In genomic region chr17:59752922-59753321, GRCh38 we compare ENCODE assay signal across 9 cellular contexts. TPM values are rescaled to one million over a fixed set of nuclear protein-coding genes. Genes with fewer than 3 reads are reported as not detected.
DNase-seq lines count a peak whose midpoint lies in the region; ATAC-seq and TF ChIP-seq lines count a peak whose summit lies in the region.
"Had no signal": no experiment of that assay in that cellular context is flagged by ENCODE, and none has a peak within 500 bp of the region (broad histone marks: within the 10 kb centered on the region; RNA-seq: fewer than 3 reads in every experiment).

No MANE protein-coding gene starts in this region.

- no peak overlapping the region for H3K4me3 ChIP-seq in neutrophil (ENCODE audit: low read depth in 1 of 2, low read length in 1 of 2)

- H3K27me3 ChIP-seq in neutrophil: no peaks in the 10 kb centered on the region

- no peaks in the 10 kb centered on the region for H3K27me3 Mint-ChIP-seq in T-helper 2 cell treated with Interferon-gamma antibody and Interleukin-4, amounts not matched to agents 5 μg/mL and 100 μg/mL, for 36 hours (ENCODE audit: low read depth)
- no peaks in the 10 kb centered on the region for H3K27me3 Mint-ChIP-seq in HFFc6 (ENCODE audit: insufficient read depth)
- no peaks in the 10 kb centered on the region for H3K27me3 Mint-ChIP-seq in T-cell

- no peak for TF ChIP-seq CTCF in HFFc6 (IDR thresholded peaks at IDR 0.05)
- no peak for TF ChIP-seq CTCF in neutrophil (IDR thresholded peaks at IDR 0.05)

- H3K4me3 Mint-ChIP-seq in T-helper 2 cell treated with Interferon-gamma antibody and Interleukin-4, amounts not matched to agents 5 μg/mL and 100 μg/mL, for 36 hours: peak overlapping the region; percentile 52
- H3K4me3 Mint-ChIP-seq in HFFc6: no peak overlapping the region
- H3K4me3 Mint-ChIP-seq in T-cell: no peak overlapping the region

- ATAC-seq in activated naive CD4-positive, alpha-beta T cell treated with anti-CD3 and anti-CD28 coated beads, Interleukin-2, amount 50 U/mL, for 72 hours: no peak
- ATAC-seq in T-cell (replicated peaks in 1 of 4): no peak

- DNase-seq in T-helper 2 cell treated with Interferon-gamma antibody and Interleukin-4, amounts not matched to agents 5 μg/mL and 100 μg/mL, for 36 hours (ENCODE audit: low spot score): no peak
- DNase-seq in T-helper 2 cell: no peak
- no peak for DNase-seq in HFFc6
- DNase-seq in activated naive CD4-positive, alpha-beta T cell treated with anti-CD3 and anti-CD28 coated beads, Interleukin-2, amount 50 U/mL, for 72 hours (ENCODE audit: low spot score in 2 of 2): no peak
- no peak for DNase-seq in effector CD8-positive, alpha-beta T cell (lab: John Stamatoyannopoulos, UW)
- no peak for DNase-seq in mucosa of gallbladder (ENCODE audit: low spot score)
- DNase-seq in T-cell: no peak
- DNase-seq: stimulated activated naive CD4-positive, alpha-beta T cell treated with Interleukin-2 at 50 U/mL for 16 hours had no signal

- H3K9me3 Mint-ChIP-seq in T-helper 2 cell treated with Interferon-gamma antibody and Interleukin-4, amounts not matched to agents 5 μg/mL and 100 μg/mL, for 36 hours: no peaks in the 10 kb centered on the region
- H3K9me3 Mint-ChIP-seq in HFFc6: no peaks in the 10 kb centered on the region
- no peaks in the 10 kb centered on the region for H3K9me3 Mint-ChIP-seq in activated naive CD4-positive, alpha-beta T cell treated with anti-CD3 and anti-CD28 coated beads, Interleukin-2, amount 50 U/mL, for 72 hours
- no peaks in the 10 kb centered on the region for H3K9me3 Mint-ChIP-seq in T-cell

- peak overlapping the region; percentile 30 for H3K27ac ChIP-seq in neutrophil

- peaks cover 19% of the 10 kb centered on the region for H3K36me3 Mint-ChIP-seq in T-helper 2 cell treated with Interferon-gamma antibody and Interleukin-4, amounts not matched to agents 5 μg/mL and 100 μg/mL, for 36 hours (ENCODE audit: low read depth)
- H3K36me3 Mint-ChIP-seq in HFFc6 (ENCODE audit: low read depth): peaks cover 1% of the 10 kb centered on the region; the same call in 1 of the 2 replicates
- H3K36me3 Mint-ChIP-seq in activated naive CD4-positive, alpha-beta T cell treated with anti-CD3 and anti-CD28 coated beads, Interleukin-2, amount 50 U/mL, for 72 hours: peaks cover 14 to 28% of the 10 kb centered on the region in 2 donors
- peaks cover 6% of the 10 kb centered on the region for H3K36me3 Mint-ChIP-seq in T-cell

- H3K27ac Mint-ChIP-seq in T-helper 2 cell treated with Interferon-gamma antibody and Interleukin-4, amounts not matched to agents 5 μg/mL and 100 μg/mL, for 36 hours: no peak overlapping the region
- H3K27ac Mint-ChIP-seq in HFFc6 (peak overlapping the region; percentile 42; the same call in 1 of the 2 replicates), T-cell (peak overlapping the region in 1 of 2 donors; percentile 76)
- peak overlapping the region; percentile 100 for H3K27ac Mint-ChIP-seq in activated naive CD4-positive, alpha-beta T cell treated with anti-CD3 and anti-CD28 coated beads, Interleukin-2, amount 50 U/mL, for 72 hours

- H3K4me1 Mint-ChIP-seq in T-helper 2 cell treated with Interferon-gamma antibody and Interleukin-4, amounts not matched to agents 5 μg/mL and 100 μg/mL, for 36 hours (ENCODE audit: low read depth): peaks cover 51% of the 10 kb centered on the region
- peaks cover 63% of the 10 kb centered on the region for H3K4me1 Mint-ChIP-seq in HFFc6 (ENCODE audit: low read depth)
- H3K4me1 Mint-ChIP-seq in T-cell: peaks cover 18 to 44% (median 40%) of the 10 kb centered on the region in 3 donors

- peaks cover 0 to 12% of the 10 kb centered on the region in 2 experiments for H3K4me1 ChIP-seq in neutrophil (ENCODE audit: control insufficient read depth in 1 of 2, insufficient read depth in 1 of 2, low read depth in 1 of 2, low read length in 1 of 2)

- H3K36me3 ChIP-seq in neutrophil: peaks cover 89% of the 10 kb centered on the region

- POLR2A ChIA-PET in T-cell (lab: Charles Lee): interaction anchor here (0.9 to 1.8 kb wide), 4 partner anchors 10 to 140 kb away, joined by 3 to 10 read pairs (median 6); partner anchors contain the start of genes RPS6KB1 (in 1 of the 2) and TUBD1 (in 1 of the 2)

- H3K9me3 ChIP-seq in neutrophil: no peaks in the 10 kb centered on the region

- CTCF ChIA-PET in T-cell (lab: Charles Lee): interaction anchor here (0.6 to 4.1 kb wide), 24 partner anchors 10 to 598 kb away, joined by 3 to 37 read pairs (median 4); partner anchors contain the start of genes PRR11 (in 1 of the 2), PTRH2 (in 1 of the 2), RPS6KB1 (in 1 of the 2) and SKA2 (in 1 of the 2)

RNA-seq across cellular contexts. Expression of gene VMP1, which starts 45.5 kb away (rescaled TPM):
- total RNA-seq in HFFc6 (2021; fragmentation: NEBNext Ultra II Directional; extraction: Animal tissue kit (Norgen Biotek cat#: 25700)): 100 to 1,000 TPM; 121 to 155 (median 149) TPM
- total RNA-seq in activated naive CD4-positive, alpha-beta T cell treated with anti-CD3 and anti-CD28 coated beads, Interleukin-2, amount 50 U/mL, for 72 hours: 100 to 1,000 TPM; 344 to 725 TPM
- total RNA-seq in mucosa of gallbladder (167 TPM), T-cell (100 to 1,000 TPM in 2 of 5 donors, 10 to 100 TPM in 3; 93.7 to 104 (median 97.6) TPM)

RNA-seq across cellular contexts. Expression of gene PTRH2, which starts 45.7 kb away (rescaled TPM):
- total RNA-seq in HFFc6 (2021; fragmentation: NEBNext Ultra II Directional; extraction: Animal tissue kit (Norgen Biotek cat#: 25700)): 10 to 100 TPM; 20.7 to 31.8 (median 23.0) TPM
- total RNA-seq in activated naive CD4-positive, alpha-beta T cell treated with anti-CD3 and anti-CD28 coated beads, Interleukin-2, amount 50 U/mL, for 72 hours: 10 to 100 TPM; 18.9 to 42.8 TPM
- total RNA-seq in mucosa of gallbladder: 17.2 TPM
- 10 to 100 TPM in 3 of 5 donors, 1 to 10 TPM in 2; 5.4 to 18.8 (median 15.3) TPM for total RNA-seq in T-cell
